Comparison of ENCODE assay signal across 9 cellular contexts in the genomic region with DNA sequence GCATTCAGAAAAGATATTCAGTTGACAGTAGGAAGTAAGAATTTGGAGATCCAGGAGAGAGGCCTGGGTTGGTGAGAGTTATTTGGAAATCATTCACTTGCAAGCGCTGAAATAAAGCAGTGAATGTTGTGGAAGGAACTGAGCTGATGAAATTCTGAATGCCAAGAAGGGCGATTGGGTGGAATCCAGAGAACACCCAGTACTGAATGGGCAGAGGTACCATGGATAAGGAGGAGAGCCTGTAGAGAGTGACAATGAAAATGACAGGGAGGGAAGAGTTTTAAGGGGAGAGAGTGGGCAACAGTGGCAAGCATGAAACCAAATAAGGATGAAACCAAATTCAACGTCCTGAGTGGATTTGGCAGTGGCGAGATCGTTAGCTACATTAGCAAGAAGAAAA. TPM values are rescaled to one million over a fixed set of nuclear protein-coding genes. Genes with fewer than 3 reads are reported as not detected.
"Had no signal": no experiment of that assay in that cellular context is flagged by ENCODE, and none has a peak within 500 bp of the region (broad histone marks: within the 10 kb centered on the region; RNA-seq: fewer than 3 reads in every experiment).

No MANE protein-coding gene starts in this region.

- ATAC-seq: GM12878 had no signal

- DNase-seq: GDM1, GF-D8 had no signal

- FAIRE-seq: G401.6, GM12878, GM12891, GM12892, GM18507, GM19239 had no signal

- H3K4me3 ChIP-seq: GM12878 had no signal

RNA-seq across cellular contexts. Expression of gene STOX2, which starts 6.7 kb away (rescaled TPM):
- total RNA-seq: G401 had no signal
